ENCODE assay signal across 28 cellular contexts in genomic region chr14:52618602-52619001, GRCh38.
"Had no signal": no experiment of that assay in that cellular context is flagged by ENCODE, and none has a peak within 500 bp of the region (broad histone marks: within the 10 kb centered on the region; RNA-seq: fewer than 3 reads in every experiment).

No MANE protein-coding gene starts in this region.

- H3K79me2 ChIP-seq: parathyroid adenoma had no signal

- H3K4me3 ChIP-seq: neural progenitor cell, ovary, psoas muscle, skin epidermis, smooth muscle cell, spleen, suprapubic skin, testis, tibial artery, transverse colon, upper lobe of right lung, uterus had no signal

- H3K36me3 ChIP-seq: neural progenitor cell, ovary, suprapubic skin, tibial artery, transverse colon, upper lobe of right lung, uterus had no signal

- H3K9me3 ChIP-seq: ovary, psoas muscle, spleen, suprapubic skin, testis, tibial artery, transverse colon, upper lobe of right lung, uterus had no signal

- H3K4me1 ChIP-seq: neural progenitor cell, parathyroid adenoma, psoas muscle, spleen, suprapubic skin, testis, tibial artery, transverse colon, upper lobe of right lung, uterus had no signal

- DNase-seq: natural killer cell; occipital lobe; ovary; posterior cingulate gyrus; psoas muscle; right cardiac atrium; spleen; stimulated activated CD4-positive, alpha-beta T cell treated with anti-CD3 and anti-CD28 coated beads, Interleukin-12 subunit alpha, Interleukin-12 subunit beta, amount 100 ng/mL, for 4 hours; stimulated activated CD4-positive, alpha-beta T cell treated with anti-CD3 and anti-CD28 coated beads, Interleukin-1b, Interleukin-23, amount 100 ng/mL, for 48 hours; stimulated activated CD4-positive, alpha-beta T cell treated with anti-CD3 and anti-CD28 coated beads, Interleukin-4, amount 100 ng/mL, for 1 hour; stimulated activated CD4-positive, alpha-beta T cell treated with anti-CD3 and anti-CD28 coated beads, Interleukin-4, amount 100 ng/mL, for 4 hours; stimulated activated CD8-positive, alpha-beta memory T cell treated with anti-CD3 and anti-CD28 coated beads, Interleukin-4, amount 100 ng/mL, for 48 hours; stimulated activated naive CD4-positive, alpha-beta T cell; stimulated activated naive CD8-positive, alpha-beta T cell treated with anti-CD3 and anti-CD28 coated beads, Interleukin-15, amount 100 ng/mL, for 72 hours; stimulated activated naive CD8-positive, alpha-beta T cell treated with anti-CD3 and anti-CD28 coated beads, Interleukin-15, Interleukin-2, amounts not matched to agents 100 U/mL and 50 U/mL, for 24 hours; substantia nigra; testis; tibial artery; transverse colon; upper lobe of right lung; uterus had no signal

- H3K4me2 ChIP-seq: neural progenitor cell, smooth muscle cell had no signal

- H3K9ac ChIP-seq: neural progenitor cell, parathyroid adenoma had no signal

- H3K27me3 ChIP-seq: neural progenitor cell, ovary, spleen, suprapubic skin, testis, tibial artery, transverse colon, upper lobe of right lung, uterus had no signal

- ATAC-seq: natural killer cell; psoas muscle; right cardiac atrium; sciatic nerve; stimulated activated memory B cell treated with anti-CD40 and anti-IgM and Interleukin-4, amounts not matched to agents 10 μg/mL and 1 μg/mL and 100 μg/mL, for 72 hours; stimulated activated naive CD8-positive, alpha-beta T cell treated with anti-CD3 and anti-CD28 coated beads, Interleukin-15, amount 100 ng/mL, for 72 hours; stimulated activated naive CD8-positive, alpha-beta T cell treated with anti-CD3 and anti-CD28 coated beads, Interleukin-15, Interleukin-2, amounts not matched to agents 100 U/mL and 50 U/mL, for 24 hours; upper lobe of right lung had no signal

- H2AFZ ChIP-seq: neural progenitor cell, parathyroid adenoma had no signal

- H3K27ac ChIP-seq: neural progenitor cell, ovary, parathyroid adenoma, psoas muscle, skin epidermis, spleen, suprapubic skin, testis, tibial artery, transverse colon, upper lobe of right lung, uterus had no signal
